ENCODE assay signal across 1 cellular context in the genomic region with DNA sequence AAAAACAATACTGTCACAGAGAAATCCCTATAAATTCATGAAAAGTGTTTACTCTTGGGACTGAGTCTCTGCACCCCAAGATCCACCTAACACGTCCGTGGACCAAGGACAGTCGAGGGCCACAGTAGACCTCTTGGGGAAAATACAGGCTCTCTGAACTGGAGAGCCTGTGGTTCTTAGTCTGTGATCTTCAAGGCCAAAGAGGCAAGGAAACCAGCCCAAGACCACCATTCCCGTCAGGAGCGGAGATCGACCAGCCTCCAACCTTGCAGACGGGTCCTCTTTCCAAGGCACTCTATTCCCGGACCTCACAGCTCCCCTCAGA.
TF ChIP-seq lines count a peak whose summit lies in the region.

No MANE protein-coding gene starts in this region.

TF ChIP-seq in SK-N-SH treated with all-trans-retinoic acid at 6 μM for 48 hours, 23 proteins besides CTCF, POLR2A, EP300 and RAD21 (continued from another document):
- TF ChIP-seq TSHZ2 (CRISPR knock-in tag; IDR thresholded peaks at IDR 0.05), result no peak
- no peak for TF ChIP-seq ZNF565 (CRISPR knock-in tag; conservative IDR thresholded peaks at IDR 0.05; ENCODE audit: low read depth)
- TF ChIP-seq SNAI2 (CRISPR knock-in tag; IDR thresholded peaks at IDR 0.05), result no peak
- no peak for TF ChIP-seq PPARA (CRISPR knock-in tag; IDR thresholded peaks at IDR 0.05; ENCODE audit: borderline replicate concordance)
- TF ChIP-seq ISL1 (CRISPR knock-in tag; IDR thresholded peaks at IDR 0.05), result no peak
- no peak for TF ChIP-seq PATZ1 (CRISPR knock-in tag; IDR thresholded peaks at IDR 0.05; ENCODE audit: borderline replicate concordance)
